ENCODE assay signal across 8 cellular contexts in genomic region chr10:89414146-89414878, GRCh38. TPM values are rescaled to one million over a fixed set of nuclear protein-coding genes. Genes with fewer than 3 reads are reported as not detected.
A peak's percentile ranks its signal among the peaks of the same experiment; 100 is the strongest.
DNase-seq lines count a peak whose midpoint lies in the region; ATAC-seq and TF ChIP-seq lines count a peak whose summit lies in the region.

A gene with protein sequence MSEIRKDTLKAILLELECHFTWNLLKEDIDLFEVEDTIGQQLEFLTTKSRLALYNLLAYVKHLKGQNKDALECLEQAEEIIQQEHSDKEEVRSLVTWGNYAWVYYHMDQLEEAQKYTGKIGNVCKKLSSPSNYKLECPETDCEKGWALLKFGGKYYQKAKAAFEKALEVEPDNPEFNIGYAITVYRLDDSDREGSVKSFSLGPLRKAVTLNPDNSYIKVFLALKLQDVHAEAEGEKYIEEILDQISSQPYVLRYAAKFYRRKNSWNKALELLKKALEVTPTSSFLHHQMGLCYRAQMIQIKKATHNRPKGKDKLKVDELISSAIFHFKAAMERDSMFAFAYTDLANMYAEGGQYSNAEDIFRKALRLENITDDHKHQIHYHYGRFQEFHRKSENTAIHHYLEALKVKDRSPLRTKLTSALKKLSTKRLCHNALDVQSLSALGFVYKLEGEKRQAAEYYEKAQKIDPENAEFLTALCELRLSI (plus strand): TSS chr10:89414568. CDS start chr10:89414799, 231 bp downstream.

- H3K4me3 ChIP-seq in HL-60 (replicated peaks; ENCODE audit: insufficient read depth, low read length), result peak within 1 kb of the TSS; percentile 83
- H3K4me3 ChIP-seq in PC-9, result peak within 1 kb of the TSS; percentile 90

- ATAC-seq in GM19463 (IDR thresholded peaks at IDR 0.05; ENCODE audit: unreplicated experiment), result peak; percentile 66

- CTCF ChIA-PET in PC-9 (lab: Charles Lee), result interaction anchor here (0.7 to 0.8 kb wide), 3 partner anchors 21 to 478 kb away, joined by 3 read pairs; no protein-coding TSS in a partner anchor

- peak; percentile 47 for DNase-seq in COR-L47 (lab: John Stamatoyannopoulos, UW)
- DNase-seq in HL-60 (ENCODE audit: low read depth in 1 of 2, low spot score in 1 of 2), result peak in 1 of 2 experiments; percentile 39
- peak in 1 of 2 experiments; percentile 47 for DNase-seq in PC-9
- peak; percentile 41 to 47 for DNase-seq in activated T-helper 1 cell treated with anti-CD3 and anti-CD28 coated beads, Interleukin-2, amount 50 U/mL, for 16 hours (ENCODE audit: low read depth in 1 of 2, low spot score in 1 of 2)
- peak; percentile 66 for DNase-seq in fibroblast of gingiva (ENCODE audit: low read depth)
- peak; percentile 77 for DNase-seq in myocyte (ENCODE audit: low read depth)
- DNase-seq in stimulated activated CD8-positive, alpha-beta memory T cell treated with anti-CD3 and anti-CD28 coated beads, Interleukin-7, amount 100 ng/mL, for 4 hours (ENCODE audit: low read depth in 2 of 2), result peak; percentile 36 to 61

- H3K4me1 ChIP-seq in PC-9 (replicated peaks; ENCODE audit: insufficient read depth), result peaks cover 8% of the 10 kb centered on the region; the same call in 1 of the 2 replicates

- H3K27me3 ChIP-seq in HL-60 (ENCODE audit: insufficient read depth, poor library complexity, severe bottlenecking), result peaks cover 7% of the 10 kb centered on the region
- H3K27me3 ChIP-seq in PC-9 (ENCODE audit: insufficient read depth, low read depth), result no peaks in the 10 kb centered on the region

- TF ChIP-seq CTCF in HL-60 (IDR thresholded peaks at IDR 0.05; ENCODE audit: insufficient read depth, low read length) (no peak), PC-9 (conservative IDR thresholded peaks at IDR 0.05) (no peak)

- intact Hi-C loops in PC-9 (cut with micrococcal nuclease; ENCODE audit: unreplicated experiment), result loop anchor here (5.0 to 10.0 kb wide), 2 partner anchors 288 to 380 kb away; partner anchors contain the start of gene KIF20B

- peak within 1 kb of the TSS; percentile 91 for H2AFZ ChIP-seq in PC-9

- H3K9me3 ChIP-seq in PC-9 (ENCODE audit: insufficient read depth, low read depth), result no peaks in the 10 kb centered on the region

- no peaks in the 10 kb centered on the region for H3K79me2 ChIP-seq in PC-9 (ENCODE audit: low read depth)

- H4K20me1 ChIP-seq in PC-9 (ENCODE audit: insufficient read depth), result no peaks in the 10 kb centered on the region

- no peaks in the 10 kb centered on the region for H3K36me3 ChIP-seq in PC-9 (ENCODE audit: low read depth)

- no peaks in the 10 kb centered on the region for H3F3A ChIP-seq in PC-9 (ENCODE audit: insufficient read depth, low read depth)

- POLR2A ChIA-PET in PC-9 (lab: Charles Lee; ENCODE audit: unreplicated experiment), result interaction anchor here (0.6 kb wide), 2 partner anchors 68 to 280 kb away, joined by 3 to 15 read pairs; no protein-coding TSS in a partner anchor

- H3K4me2 ChIP-seq in PC-9, result peak within 1 kb of the TSS; percentile 78

- H3K9me2 ChIP-seq in PC-9 (ENCODE audit: insufficient read depth), result no peaks in the 10 kb centered on the region

- TSS peak; percentile 60 for BruUV-seq in PC-9 (replicated peaks; lab: Mats Ljungman, UMichigan)

- H3K27ac ChIP-seq in HL-60 (replicated peaks), result no peak within 1 kb of the TSS
- peak within 1 kb of the TSS; percentile 83 for H3K27ac ChIP-seq in PC-9

RNA-seq across cellular contexts. Expression of the gene that starts here (rescaled TPM):
- total RNA-seq in PC-9 (2021), result 1.9 and 2.1 TPM in 2 replicates
- total RNA-seq in myocyte, result 19.5 and 21.6 TPM in 2 replicates
- 4.4 TPM for polyA plus RNA-seq in myocyte (2012)
